In the genomic region with DNA sequence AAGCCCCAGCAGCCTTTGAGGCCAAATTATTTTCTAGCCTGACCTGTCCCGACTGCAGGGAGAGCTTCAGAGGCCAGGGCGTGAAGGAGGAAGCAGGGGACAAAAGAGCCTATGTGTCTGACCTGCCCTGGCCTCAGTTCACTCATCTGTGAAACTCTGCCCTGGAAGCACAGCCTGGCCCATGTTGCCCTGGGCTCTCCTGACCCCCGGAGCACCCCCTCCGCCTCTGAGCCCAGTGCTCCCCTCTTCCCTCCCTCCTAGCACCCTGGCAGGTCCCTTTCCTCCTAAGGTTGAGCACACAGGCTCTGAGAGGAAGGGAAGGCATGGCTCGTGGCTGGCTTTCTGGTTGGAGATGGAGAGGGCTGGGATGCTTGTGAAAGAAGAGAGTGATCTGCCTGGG, we compare ENCODE assay signal across 16 cellular contexts. TPM values are rescaled to one million over a fixed set of nuclear protein-coding genes. Genes with fewer than 3 reads are reported as not detected.
DNase-seq lines count a peak whose midpoint lies in the region; ATAC-seq and TF ChIP-seq lines count a peak whose summit lies in the region.
"Had no signal": no experiment of that assay in that cellular context is flagged by ENCODE, and none has a peak within 500 bp of the region (broad histone marks: within the 10 kb centered on the region; RNA-seq: fewer than 3 reads in every experiment).

No MANE protein-coding gene starts in this region.

- H3K79me2 ChIP-seq in osteoblast (ENCODE audit: insufficient read depth, low read length), result peaks cover 11% of the 10 kb centered on the region

- BruUV-seq in IMR-90 (replicated peaks; lab: Mats Ljungman, UMichigan), result no TSS peak

- H3K9me1 ChIP-seq in IMR-90 (ENCODE audit: insufficient read depth, low read length), result peaks cover 9% of the 10 kb centered on the region; the same call in 1 of the 2 replicates

- H2AFZ ChIP-seq in IMR-90 (replicated peaks; ENCODE audit: low read length, poor library complexity) (no peak overlapping the region), osteoblast (ENCODE audit: low read length) (no peak overlapping the region)
- H2AFZ ChIP-seq: GM23338 had no signal

- 77% methylated on average over 2 of the region's 5 CpGs; no CpG with 5 or more reads in 1 of the 2 experiments for WGBS in IMR-90 (ENCODE audit: extremely low coverage in 2 of 2, insufficient read length in 1 of 2), 2 experiments

- H3K4me2 ChIP-seq in IMR-90 (ENCODE audit: low read depth, low read length) (no peak overlapping the region), osteoblast (ENCODE audit: insufficient read depth, low read length) (no peak overlapping the region)
- H3K4me2 ChIP-seq: GM23338 had no signal

- H2BK15ac ChIP-seq in IMR-90 (ENCODE audit: low read depth, low read length), result no peak overlapping the region

- intact Hi-C loops in IMR-90 (cut with micrococcal nuclease) (no loop called here), gastrocnemius medialis (cut with DNase I; ENCODE audit: low total_unique reads) (no loop called here)

- H2BK20ac ChIP-seq in IMR-90 (ENCODE audit: low read depth, low read length), result no peak overlapping the region

- H3K36me3 ChIP-seq in IMR-90 (ENCODE audit: control insufficient read depth, insufficient read depth, low read length) (no peaks in the 10 kb centered on the region), iPS-15b (ENCODE audit: control insufficient read depth, insufficient read depth, low read length) (no peaks in the 10 kb centered on the region), osteoblast (ENCODE audit: insufficient read depth, low read length) (no peaks in the 10 kb centered on the region), gastrocnemius medialis (no peaks in the 10 kb centered on the region)

- no peak overlapping the region for H4K91ac ChIP-seq in IMR-90 (ENCODE audit: insufficient read depth, low read depth, low read length)

- dilution Hi-C loops in IMR-90 (cut with HindIII; ENCODE audit: low sequenced_read_pairs, unreplicated experiment), result no loop called here

- H3K27ac ChIP-seq in IMR-90 (ENCODE audit: insufficient read depth, low read length) (no peak overlapping the region), osteoblast (ENCODE audit: low read depth, low read length) (no peak overlapping the region), gastrocnemius medialis (no peak overlapping the region)
- H3K27ac ChIP-seq: C4-2B had no signal

- H3K9me3 ChIP-seq in IMR-90 (ENCODE audit: control insufficient read depth, insufficient read depth, low read length) (no peaks in the 10 kb centered on the region), iPS-15b (ENCODE audit: control insufficient read depth, insufficient read depth, low read length) (no peaks in the 10 kb centered on the region), osteoblast (ENCODE audit: low read depth, low read length) (no peaks in the 10 kb centered on the region), gastrocnemius medialis (no peaks in the 10 kb centered on the region)

- H2AK5ac ChIP-seq in IMR-90 (ENCODE audit: low read depth, low read length), result peak overlapping the region; percentile 24; the same call in 1 of the 2 replicates

- TF ChIP-seq POLR2A in IMR-90 (IDR thresholded peaks at IDR 0.05; ENCODE audit: low read depth, low read length) (no peak), gastrocnemius medialis (IDR thresholded peaks at IDR 0.05) (no peak)

- H4K20me1 ChIP-seq in IMR-90 (ENCODE audit: insufficient read depth, low read length) (peaks cover 9% of the 10 kb centered on the region), osteoblast (ENCODE audit: insufficient read depth, low read length) (peaks cover 5% of the 10 kb centered on the region)

- H3K27me3 ChIP-seq in IMR-90 (ENCODE audit: control insufficient read depth, insufficient read depth, low read length), result no peaks in the 10 kb centered on the region
- H3K27me3 ChIP-seq in iPS-15b (ENCODE audit: control insufficient read depth, insufficient read depth, low read length), result peaks cover 20% of the 10 kb centered on the region
- peaks cover 3% of the 10 kb centered on the region for H3K27me3 ChIP-seq in osteoblast (ENCODE audit: insufficient read depth, low read length)
- no peaks in the 10 kb centered on the region for H3K27me3 ChIP-seq in gastrocnemius medialis

- no peak overlapping the region for H2AK9ac ChIP-seq in IMR-90 (replicated peaks; ENCODE audit: low read depth, low read length, poor library complexity)

- H3K56ac ChIP-seq in IMR-90 (ENCODE audit: extremely low read depth, insufficient read depth, low read length), result no peak overlapping the region

- no peak overlapping the region for H3K9ac ChIP-seq in IMR-90 (ENCODE audit: low read depth, low read length)
- H3K9ac ChIP-seq in iPS-15b (ENCODE audit: low read depth, low read length), result peak overlapping the region; percentile 16

- TF ChIP-seq CTCF in IMR-90 (conservative IDR thresholded peaks at IDR 0.05; ENCODE audit: low read depth, low read length), result no peak
- TF ChIP-seq CTCF in osteoblast (IDR thresholded peaks at IDR 0.05; ENCODE audit: extremely low read depth, low read depth, low read length), result no peak
- TF ChIP-seq CTCF in omental fat pad (IDR thresholded peaks at IDR 0.05), result no peak
- no peak for TF ChIP-seq CTCF in gastrocnemius medialis (IDR thresholded peaks at IDR 0.05 in 4 of 5, conservative IDR thresholded peaks at IDR 0.05 in 1 of 5)

- no peak for DNase-seq in IMR-90
- peak; percentile 77 for DNase-seq in osteoblast (ENCODE audit: insufficient read length, low spot score, missing footprints)
- no peak for DNase-seq in omental fat pad (ENCODE audit: low spot score)
- DNase-seq in amygdala (lab: John Stamatoyannopoulos, UW), result no peak
- DNase-seq in gastrocnemius medialis, result no peak
- DNase-seq: ACHN; AML-193; CD4-positive, alpha-beta T cell; DMS79 treated with DMSO at 0.1 percent for 48 hours; GF-D8; H7 had no signal

- ATAC-seq in IMR-90 (ENCODE audit: low read depth) (no peak), omental fat pad (ENCODE audit: low FRiP score) (no peak), gastrocnemius medialis (no peak)
- ATAC-seq: GM23338, HCT116, HepG2 had no signal

- in situ Hi-C loops in IMR-90 (cut with MboI; ENCODE audit: low sequenced_read_pairs), result no loop called here
- in situ Hi-C loops in gastrocnemius medialis (cut with MboI; ENCODE audit: low sequenced_read_pairs in 4 of 4), result no loop called here

- H3K4me3 ChIP-seq in IMR-90 (ENCODE audit: insufficient read depth, low read depth, low read length), result no peak overlapping the region
- no peak overlapping the region for H3K4me3 ChIP-seq in iPS-15b (ENCODE audit: low read depth, low read length)
- no peak overlapping the region for H3K4me3 ChIP-seq in osteoblast (ENCODE audit: insufficient read depth, low read length)
- H3K4me3 ChIP-seq in gastrocnemius medialis, result no peak overlapping the region
- H3K4me3 ChIP-seq: GM23338 had no signal

- no peak for TF ChIP-seq RAD21 in IMR-90 (IDR thresholded peaks at IDR 0.05; ENCODE audit: low read length)

- no peak overlapping the region for H3K23ac ChIP-seq in IMR-90 (ENCODE audit: low read depth, low read length)

- H3K18ac ChIP-seq in IMR-90 (ENCODE audit: low read depth, low read length), result no peak overlapping the region

- CTCF ChIA-PET in IMR-90 (lab: Yijun Ruan, JAX), result no interaction called here

- POLR2A ChIA-PET in IMR-90 (lab: Charles Lee; ENCODE audit: unreplicated experiment), result no interaction called here

- H3K79me1 ChIP-seq in IMR-90 (ENCODE audit: low read depth in 1 of 2, low read length in 2 of 2), result peaks cover 0 to 18% of the 10 kb centered on the region in 2 experiments; a peak in 3 of 4 replicates

- H2BK120ac ChIP-seq in IMR-90 (ENCODE audit: low read depth, low read length), result no peak overlapping the region

- H4K5ac ChIP-seq in IMR-90 (ENCODE audit: low read depth, low read length), result no peak overlapping the region

- H3K4me1 ChIP-seq in IMR-90 (ENCODE audit: control insufficient read depth, insufficient read depth, low read length) (peaks cover 10% of the 10 kb centered on the region), iPS-15b (ENCODE audit: control insufficient read depth, insufficient read depth, low read length) (no peaks in the 10 kb centered on the region), osteoblast (ENCODE audit: insufficient read depth, low read length) (peaks cover 23% of the 10 kb centered on the region), gastrocnemius medialis (peaks cover 3 to 13% of the 10 kb centered on the region in 2 donors)

- no peak overlapping the region for H3K4ac ChIP-seq in IMR-90 (ENCODE audit: low read depth, low read length)

- no peak overlapping the region for H3K14ac ChIP-seq in IMR-90 (replicated peaks; ENCODE audit: low read depth, low read length)

- no peak overlapping the region for H2BK5ac ChIP-seq in IMR-90 (ENCODE audit: low read depth, low read length, poor library complexity, severe bottlenecking)

- H4K8ac ChIP-seq in IMR-90 (ENCODE audit: low read depth in 2 of 2, low read length in 2 of 2), result no peak overlapping the region

TF ChIP-seq in IMR-90, 13 proteins besides CTCF, POLR2A, EP300 and RAD21 (continues in another document):
- TF ChIP-seq FOS (IDR thresholded peaks at IDR 0.05; ENCODE audit: low read depth, low read length) (no peak), CEBPB (IDR thresholded peaks at IDR 0.05; ENCODE audit: low read depth, low read length) (no peak), MXI1 (IDR thresholded peaks at IDR 0.05; ENCODE audit: borderline replicate concordance, low read depth, low read length) (no peak), RCOR1 (IDR thresholded peaks at IDR 0.05; ENCODE audit: insufficient replicate concordance, low read length) (no peak), MAFK (IDR thresholded peaks at IDR 0.05; ENCODE audit: low read depth, low read length) (no peak), MAZ (IDR thresholded peaks at IDR 0.05; ENCODE audit: borderline replicate concordance, low read depth, low read length) (no peak), CHD1 (IDR thresholded peaks at IDR 0.05; ENCODE audit: low read depth, low read length) (no peak), BHLHE40 (IDR thresholded peaks at IDR 0.05; ENCODE audit: low read depth, low read length) (no peak), SMC3 (IDR thresholded peaks at IDR 0.05; ENCODE audit: low read depth, low read length) (no peak), NFE2L2 (IDR thresholded peaks at IDR 0.05; ENCODE audit: low read depth, low read length) (no peak)
- TF ChIP-seq, protein P1, sequence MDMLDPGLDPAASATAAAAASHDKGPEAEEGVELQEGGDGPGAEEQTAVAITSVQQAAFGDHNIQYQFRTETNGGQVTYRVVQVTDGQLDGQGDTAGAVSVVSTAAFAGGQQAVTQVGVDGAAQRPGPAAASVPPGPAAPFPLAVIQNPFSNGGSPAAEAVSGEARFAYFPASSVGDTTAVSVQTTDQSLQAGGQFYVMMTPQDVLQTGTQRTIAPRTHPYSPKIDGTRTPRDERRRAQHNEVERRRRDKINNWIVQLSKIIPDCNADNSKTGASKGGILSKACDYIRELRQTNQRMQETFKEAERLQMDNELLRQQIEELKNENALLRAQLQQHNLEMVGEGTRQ (IDR thresholded peaks at IDR 0.05; ENCODE audit: low read depth, low read length), result no peak

RNA-seq across cellular contexts. Expression of a gene that starts 3.4 kb away (rescaled TPM):
- total RNA-seq in IMR-90 (2012; rRNA removed), result 1.6 and 1.9 TPM in 2 replicates
- 6.1 and 6.3 TPM in 2 replicates for polyA plus RNA-seq in IMR-90 (2012; rRNA removed)
- polyA plus RNA-seq in IMR-90 (2012; cell fraction: cytosol; rRNA removed), result 3.4 and 8.7 TPM in 2 replicates
- polyA plus RNA-seq in IMR-90 (2012; cell fraction: nucleus; rRNA removed; ENCODE audit: low replicate concordance), result 3.6 and 6.1 TPM in 2 replicates
- 19.9 and 24.2 TPM in 2 replicates for total RNA-seq in osteoblast
- 10 to 100 TPM; 10.8 to 42.2 (median 20.1) TPM for total RNA-seq in omental fat pad
- 10 to 100 TPM in 2 of 4 donors, 1 to 10 TPM in 2; 5.8 to 13.3 (median 8.6) TPM for total RNA-seq in gastrocnemius medialis
- total RNA-seq: CD4-positive, alpha-beta T cell had no signal
